12 cellular contexts compared by ENCODE assay signal in genomic region chr12:126936181-126936851, GRCh38.
DNase-seq lines count a peak whose midpoint lies in the region; ATAC-seq and TF ChIP-seq lines count a peak whose summit lies in the region.
"Had no signal": no experiment of that assay in that cellular context is flagged by ENCODE, and none has a peak within 500 bp of the region (broad histone marks: within the 10 kb centered on the region; RNA-seq: fewer than 3 reads in every experiment).

No MANE protein-coding gene starts in this region.

- H3K27me3 Mint-ChIP-seq in activated CD8-positive, alpha-beta T cell treated with anti-CD3 and anti-CD28 coated beads for 36 hours, result peaks cover 1% of the 10 kb centered on the region
- H3K27me3 Mint-ChIP-seq in natural killer cell treated with Interleukin-12 subunit alpha and Interleukin-12 subunit beta and Interleukin-15 and Interleukin-18, amount 100 ng/mL, for 72 hours, result no peaks in the 10 kb centered on the region

- H3K4me3 ChIP-seq in right atrium auricular region (no peak overlapping the region), upper lobe of right lung (no peak overlapping the region)
- H3K4me3 ChIP-seq: BLaER1, SJSA1, stomach had no signal

- H3K27me3 ChIP-seq in right atrium auricular region (no peaks in the 10 kb centered on the region), upper lobe of right lung (no peaks in the 10 kb centered on the region)
- H3K27me3 ChIP-seq: BLaER1, SJSA1, stomach had no signal

- H3K4me3 Mint-ChIP-seq in activated CD8-positive, alpha-beta T cell treated with anti-CD3 and anti-CD28 coated beads for 36 hours, result no peak overlapping the region
- no peak overlapping the region for H3K4me3 Mint-ChIP-seq in natural killer cell treated with Interleukin-12 subunit alpha and Interleukin-12 subunit beta and Interleukin-15 and Interleukin-18, amount 100 ng/mL, for 72 hours

- ATAC-seq in Right ventricle myocardium inferior (peak; percentile 79), upper lobe of right lung (peak; percentile 55)
- no peak for ATAC-seq in activated CD8-positive, alpha-beta T cell treated with anti-CD3 and anti-CD28 coated beads for 36 hours
- ATAC-seq in natural killer cell treated with Interleukin-12 subunit alpha and Interleukin-12 subunit beta and Interleukin-15 and Interleukin-18, amount 100 ng/mL, for 72 hours, result no peak

- no peaks in the 10 kb centered on the region for H3K4me1 Mint-ChIP-seq in activated CD8-positive, alpha-beta T cell treated with anti-CD3 and anti-CD28 coated beads for 36 hours (ENCODE audit: low read depth)
- peaks cover 0 to 3% of the 10 kb centered on the region in 2 donors for H3K4me1 Mint-ChIP-seq in natural killer cell treated with Interleukin-12 subunit alpha and Interleukin-12 subunit beta and Interleukin-15 and Interleukin-18, amount 100 ng/mL, for 72 hours (ENCODE audit: low read depth in 2 of 2)

- H3K9me3 Mint-ChIP-seq in activated CD8-positive, alpha-beta T cell treated with anti-CD3 and anti-CD28 coated beads for 36 hours, result peaks cover 3% of the 10 kb centered on the region
- peaks cover 2% of the 10 kb centered on the region for H3K9me3 Mint-ChIP-seq in natural killer cell treated with Interleukin-12 subunit alpha and Interleukin-12 subunit beta and Interleukin-15 and Interleukin-18, amount 100 ng/mL, for 72 hours

- DNase-seq in Right ventricle myocardium inferior (ENCODE audit: missing footprints) (no peak), cardiac septum (ENCODE audit: low spot score) (no peak), SHP77 treated with DMSO at 0.1 percent for 48 hours (lab: John Stamatoyannopoulos, UW) (peak; percentile 59), right atrium auricular region (ENCODE audit: low spot score) (no peak), upper lobe of right lung (no peak), NCI-H2029 treated with DMSO at 0.1 percent for 48 hours (lab: John Stamatoyannopoulos, UW) (no peak)
- no peak for DNase-seq in activated CD8-positive, alpha-beta T cell treated with anti-CD3 and anti-CD28 coated beads for 36 hours
- DNase-seq in natural killer cell treated with Interleukin-12 subunit alpha and Interleukin-12 subunit beta and Interleukin-15 and Interleukin-18, amount 100 ng/mL, for 72 hours (ENCODE audit: low spot score), result no peak
- DNase-seq: stomach had no signal

- H3K36me3 ChIP-seq in right atrium auricular region (no peaks in the 10 kb centered on the region), upper lobe of right lung (no peaks in the 10 kb centered on the region)
- H3K36me3 ChIP-seq: BLaER1, SJSA1, stomach had no signal

- H3K27ac ChIP-seq in right atrium auricular region (peak overlapping the region; percentile 26 to 68), upper lobe of right lung (no peak overlapping the region)
- H3K27ac ChIP-seq: BLaER1, SJSA1, stomach had no signal

- POLR2A ChIA-PET in activated CD8-positive, alpha-beta T cell treated with anti-CD3 and anti-CD28 coated beads for 36 hours (lab: Charles Lee), result no interaction called here

- no peak overlapping the region for H3K27ac Mint-ChIP-seq in activated CD8-positive, alpha-beta T cell treated with anti-CD3 and anti-CD28 coated beads for 36 hours
- H3K27ac Mint-ChIP-seq in natural killer cell treated with Interleukin-12 subunit alpha and Interleukin-12 subunit beta and Interleukin-15 and Interleukin-18, amount 100 ng/mL, for 72 hours, result no peak overlapping the region
- H3K27ac Mint-ChIP-seq: progenitor cell of endocrine pancreas had no signal

- H3K9me3 ChIP-seq in right atrium auricular region (peaks cover 0 to 4% of the 10 kb centered on the region in 2 donors), upper lobe of right lung (no peaks in the 10 kb centered on the region)
- H3K9me3 ChIP-seq: SJSA1 had no signal

- H3K4me1 ChIP-seq in right atrium auricular region (peaks cover 0 to 5% of the 10 kb centered on the region in 2 donors), upper lobe of right lung (no peaks in the 10 kb centered on the region)
- H3K4me1 ChIP-seq: SJSA1 had no signal

- TF ChIP-seq CTCF in right atrium auricular region (IDR thresholded peaks at IDR 0.05) (no peak), upper lobe of right lung (IDR thresholded peaks at IDR 0.05) (no peak)
- TF ChIP-seq CTCF in activated CD8-positive, alpha-beta T cell treated with anti-CD3 and anti-CD28 coated beads for 36 hours (IDR thresholded peaks at IDR 0.05), result no peak

- intact Hi-C loops in Right ventricle myocardium inferior (cut with DNase I), result no loop called here
- intact Hi-C loops in cardiac septum (cut with DNase I), result no loop called here
- intact Hi-C loops in upper lobe of right lung (cut with DNase I), result no loop called here
- intact Hi-C loops in activated CD8-positive, alpha-beta T cell treated with anti-CD3 and anti-CD28 coated beads for 36 hours (cut with micrococcal nuclease), result no loop called here

- CTCF ChIA-PET in activated CD8-positive, alpha-beta T cell treated with anti-CD3 and anti-CD28 coated beads for 36 hours (lab: Charles Lee), result no interaction called here

- no peaks in the 10 kb centered on the region for H3K36me3 Mint-ChIP-seq in activated CD8-positive, alpha-beta T cell treated with anti-CD3 and anti-CD28 coated beads for 36 hours (ENCODE audit: low read depth)
- H3K36me3 Mint-ChIP-seq in natural killer cell treated with Interleukin-12 subunit alpha and Interleukin-12 subunit beta and Interleukin-15 and Interleukin-18, amount 100 ng/mL, for 72 hours, result no peaks in the 10 kb centered on the region

Comparison
In these comparisons a context has a peak if more than half of its experiments do, and no peak if none do; other contexts are left out.
1. ATAC-seq: peak in Right ventricle myocardium inferior (single experiment) and upper lobe of right lung (single experiment); none in activated CD8-positive, alpha-beta T cell treated with anti-CD3 and anti-CD28 coated beads for 36 hours (single experiment) and natural killer cell treated with Interleukin-12 subunit alpha and Interleukin-12 subunit beta and Interleukin-15 and Interleukin-18, amount 100 ng/mL, for 72 hours (0 of 2).